Comparison of ENCODE assay signal across 30 cellular contexts in genomic region chr3:17257269-17257668, GRCh38.
"Had no signal": no experiment of that assay in that cellular context is flagged by ENCODE, and none has a peak within 500 bp of the region (broad histone marks: within the 10 kb centered on the region; RNA-seq: fewer than 3 reads in every experiment).

No MANE protein-coding gene starts in this region.

- ATAC-seq: effector memory CD8-positive, alpha-beta T cell; esophagus mucosa; gastrocnemius medialis; heart right ventricle; left colon; left lung; left ventricle myocardium superior; naive thymus-derived CD4-positive, alpha-beta T cell; natural killer cell had no signal

- FAIRE-seq: endometrium, kidney had no signal

- H3K4me3 Mint-ChIP-seq: dendritic cell treated with granulocyte-macrophage colony-stimulating factor and Interleukin-4, amounts not matched to agents 40 ng/mL and 50 ng/mL, for 4 days; effector memory CD8-positive, alpha-beta T cell; endodermal cell; memory B cell; naive thymus-derived CD4-positive, alpha-beta T cell; natural killer cell had no signal

- DNase-seq: colonic mucosa; cortex of kidney; effector CD8-positive, alpha-beta T cell; effector memory CD8-positive, alpha-beta T cell; endodermal cell; erythroblast; esophagus squamous epithelium; foreskin fibroblast; foreskin melanocyte; gastrocnemius medialis; glutamatergic neuron; head of caudate nucleus; heart right ventricle; hippocampal formation; islet precursor cell; kidney; kidney glomerular epithelial cell; left colon; left lung; left ventricle myocardium superior; mammary epithelial cell; midbrain; naive thymus-derived CD4-positive, alpha-beta T cell; natural killer cell had no signal

- H3K27ac ChIP-seq: colonic mucosa, epithelial cell of prostate, esophagus squamous epithelium, gastrocnemius medialis, heart right ventricle, left lung had no signal

- H3K4me1 ChIP-seq: colonic mucosa, esophagus squamous epithelium, gastrocnemius medialis, left lung had no signal

- H3K36me3 Mint-ChIP-seq: natural killer cell had no signal

- H3K4me3 ChIP-seq: colonic mucosa, esophagus squamous epithelium, gastrocnemius medialis, heart right ventricle, left lung, lung had no signal

- H3K9me3 ChIP-seq: colonic mucosa, esophagus squamous epithelium, gastrocnemius medialis, heart right ventricle, left lung had no signal

- H3K27me3 ChIP-seq: colonic mucosa, esophagus squamous epithelium, gastrocnemius medialis, heart right ventricle, left lung had no signal

- H3K27ac Mint-ChIP-seq: dendritic cell treated with granulocyte-macrophage colony-stimulating factor and Interleukin-4, amounts not matched to agents 40 ng/mL and 50 ng/mL, for 4 days; effector memory CD8-positive, alpha-beta T cell; endodermal cell; memory B cell; naive thymus-derived CD4-positive, alpha-beta T cell; natural killer cell had no signal

- H3K36me3 ChIP-seq: colonic mucosa, esophagus squamous epithelium, gastrocnemius medialis, heart right ventricle, left lung had no signal

- H3K27me3 Mint-ChIP-seq: dendritic cell treated with granulocyte-macrophage colony-stimulating factor and Interleukin-4, amounts not matched to agents 40 ng/mL and 50 ng/mL, for 4 days; effector memory CD8-positive, alpha-beta T cell; memory B cell; naive thymus-derived CD4-positive, alpha-beta T cell had no signal

- H3K4me1 Mint-ChIP-seq: natural killer cell had no signal
